In genomic region chr17:39222151-39222550, GRCh38 we compare ENCODE assay signal across 16 cellular contexts. TPM values are rescaled to one million over a fixed set of nuclear protein-coding genes. Genes with fewer than 3 reads are reported as not detected.
DNase-seq lines count a peak whose midpoint lies in the region; ATAC-seq and TF ChIP-seq lines count a peak whose summit lies in the region.
"Had no signal": no experiment of that assay in that cellular context is flagged by ENCODE, and none has a peak within 500 bp of the region (broad histone marks: within the 10 kb centered on the region; RNA-seq: fewer than 3 reads in every experiment).

No MANE protein-coding gene starts in this region.

- BruUV-seq in Calu3 (replicated peaks; lab: Mats Ljungman, UMichigan) = no TSS peak

- H3K4me1 ChIP-seq in ascending aorta = peaks cover 17 to 56% of the 10 kb centered on the region in 2 donors

- H3K27ac ChIP-seq in ascending aorta = peak overlapping the region; percentile 83 to 85

- CTCF ChIA-PET in Calu3 (lab: Charles Lee) = interaction anchor here (0.9 to 2.9 kb wide), 7 partner anchors 10 to 239 kb away, joined by 3 to 22 read pairs (median 9); no protein-coding TSS in a partner anchor

- DNase-seq in Calu3 (peak; percentile 26), ascending aorta (ENCODE audit: low spot score in 2 of 2) (peak in 1 of 2 donors; percentile 76)
- DNase-seq in stimulated activated naive B cell treated with anti-CD40 and anti-IgM and Interleukin-4, amounts not matched to agents 10 μg/mL and 1 μg/mL and 100 μg/mL, for 72 hours = no peak
- DNase-seq in activated CD4-positive, alpha-beta T cell treated with anti-CD3 and anti-CD28 coated beads, Interleukin-2, amount 50 U/mL, for 48 hours = no peak
- DNase-seq: CD4-positive, CD25-positive, alpha-beta regulatory T cell; CD8-positive, alpha-beta memory T cell; COR-L47; KBM-7 had no signal

- no peaks in the 10 kb centered on the region for H3K9me3 ChIP-seq in ascending aorta

- no peaks in the 10 kb centered on the region for H3K9me3 Mint-ChIP-seq in Calu3 (ENCODE audit: low read depth, unreplicated experiment)
- H3K9me3 Mint-ChIP-seq in stimulated activated naive B cell treated with anti-CD40 and anti-IgM and Interleukin-4, amounts not matched to agents 10 μg/mL and 1 μg/mL and 100 μg/mL, for 72 hours = no peaks in the 10 kb centered on the region
- H3K9me3 Mint-ChIP-seq: CD4-positive, CD25-positive, alpha-beta regulatory T cell; GM23338 had no signal

- no peaks in the 10 kb centered on the region for H3K27me3 ChIP-seq in ascending aorta

- peaks cover 7% of the 10 kb centered on the region for H3K36me3 Mint-ChIP-seq in Calu3 (ENCODE audit: insufficient read depth, unreplicated experiment)
- no peaks in the 10 kb centered on the region for H3K36me3 Mint-ChIP-seq in stimulated activated naive B cell treated with anti-CD40 and anti-IgM and Interleukin-4, amounts not matched to agents 10 μg/mL and 1 μg/mL and 100 μg/mL, for 72 hours
- H3K36me3 Mint-ChIP-seq: CD4-positive, CD25-positive, alpha-beta regulatory T cell; CD8-positive, alpha-beta memory T cell; IgD-negative memory B cell had no signal

- intact Hi-C loops in Calu3 (cut with micrococcal nuclease; ENCODE audit: unreplicated experiment) (no loop called here), ascending aorta (cut with DNase I) (no loop called here)

- no peak overlapping the region for H3K27ac Mint-ChIP-seq in Calu3 (ENCODE audit: unreplicated experiment)
- peak overlapping the region; percentile 9 for H3K27ac Mint-ChIP-seq in stimulated activated naive B cell treated with anti-CD40 and anti-IgM and Interleukin-4, amounts not matched to agents 10 μg/mL and 1 μg/mL and 100 μg/mL, for 72 hours
- H3K27ac Mint-ChIP-seq: B cell; CD4-positive, CD25-positive, alpha-beta regulatory T cell; GM23338; IgD-negative memory B cell had no signal

- no peak for ATAC-seq in stimulated activated naive B cell treated with anti-CD40 and anti-IgM and Interleukin-4, amounts not matched to agents 10 μg/mL and 1 μg/mL and 100 μg/mL, for 72 hours (replicated peaks)
- ATAC-seq in HG03097 (IDR thresholded peaks at IDR 0.05; ENCODE audit: low FRiP score, unreplicated experiment) (no peak), GM18873 (IDR thresholded peaks at IDR 0.05; ENCODE audit: low FRiP score, unreplicated experiment) (no peak)
- ATAC-seq: GM23338, HCT116 had no signal

- peaks cover 87% of the 10 kb centered on the region for H3K27me3 Mint-ChIP-seq in Calu3 (ENCODE audit: unreplicated experiment)
- H3K27me3 Mint-ChIP-seq in stimulated activated naive B cell treated with anti-CD40 and anti-IgM and Interleukin-4, amounts not matched to agents 10 μg/mL and 1 μg/mL and 100 μg/mL, for 72 hours = peaks cover 43 to 72% of the 10 kb centered on the region in 2 donors

- H3K4me3 Mint-ChIP-seq in Calu3 (ENCODE audit: low read depth, unreplicated experiment) = no peak overlapping the region
- no peak overlapping the region for H3K4me3 Mint-ChIP-seq in stimulated activated naive B cell treated with anti-CD40 and anti-IgM and Interleukin-4, amounts not matched to agents 10 μg/mL and 1 μg/mL and 100 μg/mL, for 72 hours
- H3K4me3 Mint-ChIP-seq: CD8-positive, alpha-beta memory T cell; GM23338 had no signal

- TF ChIP-seq CTCF in Calu3 (IDR thresholded peaks at IDR 0.05; ENCODE audit: unreplicated experiment) (no peak), ascending aorta (IDR thresholded peaks at IDR 0.05) (no peak)

- H3K4me3 ChIP-seq in ascending aorta = peak overlapping the region in 1 of 2 donors; percentile 17
- H3K4me3 ChIP-seq: GM23338 had no signal

- H3K36me3 ChIP-seq in ascending aorta = no peaks in the 10 kb centered on the region

- H3K4me1 Mint-ChIP-seq in Calu3 (ENCODE audit: low read depth, unreplicated experiment) = no peaks in the 10 kb centered on the region
- peaks cover 21 to 26% of the 10 kb centered on the region in 2 donors for H3K4me1 Mint-ChIP-seq in stimulated activated naive B cell treated with anti-CD40 and anti-IgM and Interleukin-4, amounts not matched to agents 10 μg/mL and 1 μg/mL and 100 μg/mL, for 72 hours

RNA-seq across cellular contexts. Expression of gene STAC2, which starts 3.6 kb away (rescaled TPM):
- total RNA-seq in Calu3 (2022) (not detected in 2 replicates), ascending aorta (7.9 TPM)
- total RNA-seq: A172; B cell; CD4-positive, CD25-positive, alpha-beta regulatory T cell; CD8-positive, alpha-beta memory T cell; HepG2 had no signal

RNA-seq across cellular contexts. Expression of gene RPL19, which starts 22.1 kb away (rescaled TPM):
- 6,584 and 6,763 TPM in 2 replicates for total RNA-seq in Calu3 (2022)
- 1,889 TPM for total RNA-seq in ascending aorta

RNA-seq across cellular contexts. Expression of gene CACNB1, which starts 24.7 kb away (rescaled TPM):
- total RNA-seq in Calu3 (2022) = 44.1 and 52.1 TPM in 2 replicates
- 9.6 TPM for total RNA-seq in ascending aorta

RNA-seq across cellular contexts. Expression of gene ARL5C, which starts 56.2 kb away (rescaled TPM):
- total RNA-seq in Calu3 (2022) (not detected in 2 replicates), ascending aorta (not detected)
- total RNA-seq: A172; B cell; CD4-positive, CD25-positive, alpha-beta regulatory T cell; CD8-positive, alpha-beta memory T cell; GM23338; HepG2 had no signal
